In the genomic region with DNA sequence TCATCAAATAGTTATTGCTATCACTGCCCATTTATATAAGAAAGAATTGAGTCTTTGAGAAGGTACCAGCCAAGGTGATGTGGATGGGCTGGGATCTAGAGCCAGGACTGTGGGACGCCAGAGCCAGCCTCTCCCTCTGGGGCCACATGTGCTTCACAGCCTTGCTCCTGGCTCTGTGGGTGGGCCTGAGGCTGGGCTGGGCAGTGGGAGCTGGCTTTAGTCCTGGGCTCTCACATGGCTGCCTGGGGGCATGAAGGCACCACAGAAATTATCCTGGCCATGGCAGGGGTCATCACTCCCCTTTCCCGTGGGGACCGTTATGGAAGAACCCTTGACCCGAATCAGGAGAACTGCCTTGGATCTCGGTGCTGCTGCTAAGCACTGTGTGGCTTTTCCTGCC, we compare ENCODE assay signal across 5 cellular contexts.
"Had no signal": no experiment of that assay in that cellular context is flagged by ENCODE, and none has a peak within 500 bp of the region (broad histone marks: within the 10 kb centered on the region; RNA-seq: fewer than 3 reads in every experiment).

No MANE protein-coding gene starts in this region.

- DNase-seq: IMR-90, KBM-7 had no signal

- H3K4me3 ChIP-seq: K562 had no signal

- H3K27ac ChIP-seq: HL-60 had no signal

- ATAC-seq: HepG2, K562 had no signal
